ENCODE assay signal across 9 cellular contexts in the genomic region with DNA sequence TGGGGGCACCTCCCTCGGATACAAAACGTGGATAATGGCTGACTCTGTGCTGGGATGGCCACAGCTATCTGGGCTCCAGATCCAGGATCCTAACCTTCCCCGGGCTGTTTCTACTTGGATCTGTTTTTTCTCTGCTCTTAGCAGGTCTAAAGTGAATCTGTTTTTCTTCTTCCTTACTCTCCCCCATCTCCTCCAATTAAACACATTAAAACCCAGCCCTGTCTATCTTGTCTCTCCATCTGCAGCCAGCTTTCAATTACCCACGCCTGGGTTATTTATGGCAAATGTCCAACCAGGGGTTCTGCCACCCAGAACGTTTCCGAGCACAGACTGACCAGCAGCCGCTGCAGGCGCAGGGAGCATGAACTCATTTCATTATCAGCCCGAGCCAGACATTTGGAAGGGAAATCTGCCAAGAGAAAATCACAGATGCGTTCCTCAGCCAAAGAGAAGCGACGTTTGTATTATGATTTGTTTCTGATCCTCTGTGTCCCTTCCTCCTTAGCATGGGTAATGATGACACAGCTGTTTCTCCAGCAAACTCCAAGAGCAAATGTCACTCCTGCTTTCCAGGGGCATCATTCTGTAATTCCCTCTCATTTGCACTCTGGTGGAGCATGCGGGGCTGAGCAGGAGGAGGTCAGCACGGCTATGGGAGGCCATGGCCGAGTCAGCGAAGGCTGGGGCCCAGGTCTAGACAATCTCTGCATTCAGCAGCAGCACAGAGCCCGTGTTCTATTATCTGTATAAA. TPM values are rescaled to one million over a fixed set of nuclear protein-coding genes. Genes with fewer than 3 reads are reported as not detected.
A peak's percentile ranks its signal among the peaks of the same experiment; 100 is the strongest.
DNase-seq lines count a peak whose midpoint lies in the region; ATAC-seq and TF ChIP-seq lines count a peak whose summit lies in the region.
"Had no signal": no experiment of that assay in that cellular context is flagged by ENCODE, and none has a peak within 500 bp of the region (broad histone marks: within the 10 kb centered on the region; RNA-seq: fewer than 3 reads in every experiment).

No MANE protein-coding gene starts in this region.

- H3K4me1 ChIP-seq in smooth muscle cell (ENCODE audit: low read depth) = peaks cover 23% of the 10 kb centered on the region

- no peaks in the 10 kb centered on the region for H3K9me3 Mint-ChIP-seq in activated T-helper 2 cell treated with anti-CD3 and anti-CD28 coated beads, Interferon-gamma antibody, Interleukin-2, Interleukin-4, amounts not matched to agents 10 μg/mL and 5 μg/mL and 100 μg/mL, durations not matched to agents 14 hours and 24 hours and 36 hours
- no peaks in the 10 kb centered on the region for H3K9me3 Mint-ChIP-seq in activated CD4-positive, alpha-beta memory T cell treated with anti-CD3 and anti-CD28 coated beads, Interleukin-2, amount 10 ng/mL, durations not matched to agents 7 days and 5 days
- H3K9me3 Mint-ChIP-seq: activated B cell treated with CpG ODN at 0.5 μM for 24 hours had no signal

- WGBS in smooth muscle cell (ENCODE audit: low lambda C conversion rate) = 10% methylated on average over 17 of the region's 17 CpGs

- no peaks in the 10 kb centered on the region for H3K27me3 ChIP-seq in smooth muscle cell (ENCODE audit: low read depth)

- DNase-seq in LNCaP clone FGC (ENCODE audit: low read depth) (peak; percentile 72), amniotic epithelial cell (ENCODE audit: low read depth) (peak; percentile 88), hepatic stellate cell (ENCODE audit: low spot score) (peak; percentile 75), smooth muscle cell (lab: John Stamatoyannopoulos, UW; ENCODE audit: unreplicated experiment) (peak; percentile 46), NCI-H1048 (lab: John Stamatoyannopoulos, UW) (no peak)
- no peak for DNase-seq in activated T-helper 2 cell treated with anti-CD3 and anti-CD28 coated beads, Interferon-gamma antibody, Interleukin-2, Interleukin-4, amounts not matched to agents 10 μg/mL and 5 μg/mL and 100 μg/mL, durations not matched to agents 14 hours and 24 hours and 36 hours (ENCODE audit: low spot score)
- DNase-seq in activated CD4-positive, alpha-beta memory T cell treated with anti-CD3 and anti-CD28 coated beads, Interleukin-2, amount 10 ng/mL, durations not matched to agents 7 days and 5 days = no peak
- DNase-seq: activated B cell treated with CpG ODN at 0.5 μM for 24 hours had no signal

- no peaks in the 10 kb centered on the region for H4K20me1 ChIP-seq in smooth muscle cell (ENCODE audit: low read depth)

- no peaks in the 10 kb centered on the region for H3K9me3 ChIP-seq in smooth muscle cell (replicated peaks; ENCODE audit: low read depth)

- TF ChIP-seq CTCF in LNCaP clone FGC (IDR thresholded peaks at IDR 0.05; ENCODE audit: control insufficient read depth, extremely low read depth, insufficient read depth) = no peak
- no peak for TF ChIP-seq CTCF in smooth muscle cell (IDR thresholded peaks at IDR 0.05; ENCODE audit: borderline replicate concordance, insufficient read depth, poor library complexity, severe bottlenecking)

- POLR2A ChIA-PET in activated CD4-positive, alpha-beta memory T cell treated with anti-CD3 and anti-CD28 coated beads, Interleukin-2, amount 10 ng/mL, durations not matched to agents 7 days and 5 days (lab: Charles Lee) = no interaction called here

- H3K79me2 ChIP-seq in smooth muscle cell (ENCODE audit: low read depth) = peaks cover 8% of the 10 kb centered on the region

- H3K4me3 ChIP-seq in LNCaP clone FGC (ENCODE audit: low read depth, low read length) (peak overlapping the region; percentile 27; the same call in 1 of the 2 replicates), smooth muscle cell (no peak overlapping the region)

- intact Hi-C loops in activated T-helper 2 cell treated with anti-CD3 and anti-CD28 coated beads, Interferon-gamma antibody, Interleukin-2, Interleukin-4, amounts not matched to agents 10 μg/mL and 5 μg/mL and 100 μg/mL, durations not matched to agents 14 hours and 24 hours and 36 hours (cut with micrococcal nuclease) = no loop called here

- CTCF ChIA-PET in activated CD4-positive, alpha-beta memory T cell treated with anti-CD3 and anti-CD28 coated beads, Interleukin-2, amount 10 ng/mL, durations not matched to agents 7 days and 5 days (lab: Charles Lee) = interaction anchor here (0.7 to 5.4 kb wide), 2 partner anchors 11 to 130 kb away, joined by 3 to 41 read pairs; no protein-coding TSS in a partner anchor

- peak overlapping the region; percentile 71 for H3K27ac ChIP-seq in smooth muscle cell (ENCODE audit: low read depth)

- no peak overlapping the region for H3K4me3 Mint-ChIP-seq in activated T-helper 2 cell treated with anti-CD3 and anti-CD28 coated beads, Interferon-gamma antibody, Interleukin-2, Interleukin-4, amounts not matched to agents 10 μg/mL and 5 μg/mL and 100 μg/mL, durations not matched to agents 14 hours and 24 hours and 36 hours (ENCODE audit: low read depth)
- H3K4me3 Mint-ChIP-seq in activated CD4-positive, alpha-beta memory T cell treated with anti-CD3 and anti-CD28 coated beads, Interleukin-2, amount 10 ng/mL, durations not matched to agents 7 days and 5 days = no peak overlapping the region
- H3K4me3 Mint-ChIP-seq: activated B cell treated with CpG ODN at 0.5 μM for 24 hours had no signal

- no peak for ATAC-seq in HG02588 (IDR thresholded peaks at IDR 0.05; ENCODE audit: unreplicated experiment)

- H3K4me1 Mint-ChIP-seq in activated T-helper 2 cell treated with anti-CD3 and anti-CD28 coated beads, Interferon-gamma antibody, Interleukin-2, Interleukin-4, amounts not matched to agents 10 μg/mL and 5 μg/mL and 100 μg/mL, durations not matched to agents 14 hours and 24 hours and 36 hours (ENCODE audit: low read depth) = no peaks in the 10 kb centered on the region
- no peaks in the 10 kb centered on the region for H3K4me1 Mint-ChIP-seq in activated CD4-positive, alpha-beta memory T cell treated with anti-CD3 and anti-CD28 coated beads, Interleukin-2, amount 10 ng/mL, durations not matched to agents 7 days and 5 days
- H3K4me1 Mint-ChIP-seq: activated B cell treated with CpG ODN at 0.5 μM for 24 hours had no signal

- H2AFZ ChIP-seq in smooth muscle cell (ENCODE audit: low read depth) = no peak overlapping the region

- no peaks in the 10 kb centered on the region for H3K36me3 ChIP-seq in smooth muscle cell (ENCODE audit: low read depth)

- H3K9ac ChIP-seq in smooth muscle cell (ENCODE audit: low read depth) = no peak overlapping the region

- H3K27ac Mint-ChIP-seq in activated T-helper 2 cell treated with anti-CD3 and anti-CD28 coated beads, Interferon-gamma antibody, Interleukin-2, Interleukin-4, amounts not matched to agents 10 μg/mL and 5 μg/mL and 100 μg/mL, durations not matched to agents 14 hours and 24 hours and 36 hours = no peak overlapping the region
- H3K27ac Mint-ChIP-seq in activated CD4-positive, alpha-beta memory T cell treated with anti-CD3 and anti-CD28 coated beads, Interleukin-2, amount 10 ng/mL, durations not matched to agents 7 days and 5 days = no peak overlapping the region
- H3K27ac Mint-ChIP-seq: activated B cell treated with CpG ODN at 0.5 μM for 24 hours had no signal

- peaks cover 26% of the 10 kb centered on the region for H3F3A ChIP-seq in smooth muscle cell (ENCODE audit: low read depth)

- H3K36me3 Mint-ChIP-seq in activated T-helper 2 cell treated with anti-CD3 and anti-CD28 coated beads, Interferon-gamma antibody, Interleukin-2, Interleukin-4, amounts not matched to agents 10 μg/mL and 5 μg/mL and 100 μg/mL, durations not matched to agents 14 hours and 24 hours and 36 hours (ENCODE audit: low read depth) = no peaks in the 10 kb centered on the region
- no peaks in the 10 kb centered on the region for H3K36me3 Mint-ChIP-seq in activated CD4-positive, alpha-beta memory T cell treated with anti-CD3 and anti-CD28 coated beads, Interleukin-2, amount 10 ng/mL, durations not matched to agents 7 days and 5 days (ENCODE audit: low read depth)

- peaks cover 18% of the 10 kb centered on the region for H3K27me3 Mint-ChIP-seq in activated T-helper 2 cell treated with anti-CD3 and anti-CD28 coated beads, Interferon-gamma antibody, Interleukin-2, Interleukin-4, amounts not matched to agents 10 μg/mL and 5 μg/mL and 100 μg/mL, durations not matched to agents 14 hours and 24 hours and 36 hours (ENCODE audit: low read depth)
- H3K27me3 Mint-ChIP-seq in activated CD4-positive, alpha-beta memory T cell treated with anti-CD3 and anti-CD28 coated beads, Interleukin-2, amount 10 ng/mL, durations not matched to agents 7 days and 5 days = peaks cover 17% of the 10 kb centered on the region

- H3K4me2 ChIP-seq in smooth muscle cell = peak overlapping the region; percentile 64

RNA-seq across cellular contexts. Expression of a gene that starts 42.0 kb away (rescaled TPM):
- 16.9 and 79.2 TPM in 2 replicates for total RNA-seq in smooth muscle cell
- 22.3 and 26.4 TPM in 2 replicates for polyA plus RNA-seq in smooth muscle cell
- total RNA-seq in activated T-helper 2 cell treated with anti-CD3 and anti-CD28 coated beads, Interferon-gamma antibody, Interleukin-2, Interleukin-4, amounts not matched to agents 10 μg/mL and 5 μg/mL and 100 μg/mL, durations not matched to agents 14 hours and 24 hours and 36 hours = 49.0 and 52.8 TPM in 2 replicates
- total RNA-seq in activated CD4-positive, alpha-beta memory T cell treated with anti-CD3 and anti-CD28 coated beads, Interleukin-2, amount 10 ng/mL, durations not matched to agents 7 days and 5 days = 10 to 100 TPM; 23.3 to 26.3 TPM

Comparison
In these comparisons a context has a peak if more than half of its experiments do, and no peak if none do; other contexts are left out.
1. DNase-seq: peak in LNCaP clone FGC (single experiment), amniotic epithelial cell (single experiment), hepatic stellate cell (single experiment) and smooth muscle cell (single experiment); none in activated T-helper 2 cell treated with anti-CD3 and anti-CD28 coated beads, Interferon-gamma antibody, Interleukin-2, Interleukin-4, amounts not matched to agents 10 μg/mL and 5 μg/mL and 100 μg/mL, durations not matched to agents 14 hours and 24 hours and 36 hours (single experiment), activated CD4-positive, alpha-beta memory T cell treated with anti-CD3 and anti-CD28 coated beads, Interleukin-2, amount 10 ng/mL, durations not matched to agents 7 days and 5 days (single experiment) and NCI-H1048 (single experiment).